In genomic region chr4:16472537-16472936, GRCh38 we compare ENCODE assay signal across 34 cellular contexts.
"Had no signal": no experiment of that assay in that cellular context is flagged by ENCODE, and none has a peak within 500 bp of the region (broad histone marks: within the 10 kb centered on the region; RNA-seq: fewer than 3 reads in every experiment).

No MANE protein-coding gene starts in this region.

- H3K36me3 ChIP-seq: adrenal gland, breast epithelium, MG63 had no signal

- H3K4me3 ChIP-seq: adrenal gland, body of pancreas, breast epithelium, MG63, PC-9 had no signal

- H3K9me3 ChIP-seq: body of pancreas had no signal

- H3K4me2 ChIP-seq: PC-9 had no signal

- H3K27me3 ChIP-seq: adrenal gland, body of pancreas, breast epithelium, MG63 had no signal

- H3K27ac ChIP-seq: adrenal gland, body of pancreas, breast epithelium, PC-9, RWPE1, VCaP had no signal

- FAIRE-seq: astrocyte, RCC 7860 had no signal

- H3K4me1 ChIP-seq: adrenal gland, body of pancreas, breast epithelium had no signal

- DNase-seq: activated B cell treated with CpG ODN at 0.5 μM for 24 hours; activated CD4-positive, alpha-beta memory T cell treated with anti-CD3 and anti-CD28 coated beads for 36 hours; activated CD4-positive, alpha-beta T cell treated with anti-CD3 and anti-CD28 coated beads for 4 hours; activated CD4-positive, alpha-beta T cell treated with anti-CD3 and anti-CD28 coated beads, Interleukin-2, amount 50 U/mL, for 1 hour; activated CD4-positive, CD25-positive, alpha-beta regulatory T cell treated with anti-CD3 and anti-CD28 coated beads, Interleukin-2, amount 50 U/mL, for 72 hours; activated CD8-positive, alpha-beta memory T cell treated with anti-CD3 and anti-CD28 coated beads, Interleukin-2, amount 50 U/mL, for 4 hours; activated gamma-delta T cell treated with Interleukin-2 at 50 U/mL for 16 hours; activated naive CD4-positive, alpha-beta T cell treated with anti-CD3 and anti-CD28 coated beads for 36 hours; activated T-cell treated with anti-CD3 and anti-CD28 coated beads for 4 hours; activated T-cell treated with anti-CD3 and anti-CD28 coated beads, Interleukin-2, amount 50 U/mL, for 4 hours; adrenal gland; body of pancreas; Kasumi-1; KG1; MG63; NCI-H1048; NCI-H1105 treated with DMSO at 0.1 percent for 48 hours; NCI-H1436; NCI-H1694; NCI-H1930; NCI-H345; NCI-H524 treated with DMSO at 0.1 percent for 48 hours; NK-92 treated with Interleukin-12 subunit alpha and Interleukin-12 subunit beta, amount 100 ng/mL, for 24 hours; PC-9; Right ventricle myocardium superior; SW 1271; T-helper 1 cell; T-helper 2 cell; T-helper 9 cell had no signal

- H2AFZ ChIP-seq: PC-9 had no signal
